In the genomic region with DNA sequence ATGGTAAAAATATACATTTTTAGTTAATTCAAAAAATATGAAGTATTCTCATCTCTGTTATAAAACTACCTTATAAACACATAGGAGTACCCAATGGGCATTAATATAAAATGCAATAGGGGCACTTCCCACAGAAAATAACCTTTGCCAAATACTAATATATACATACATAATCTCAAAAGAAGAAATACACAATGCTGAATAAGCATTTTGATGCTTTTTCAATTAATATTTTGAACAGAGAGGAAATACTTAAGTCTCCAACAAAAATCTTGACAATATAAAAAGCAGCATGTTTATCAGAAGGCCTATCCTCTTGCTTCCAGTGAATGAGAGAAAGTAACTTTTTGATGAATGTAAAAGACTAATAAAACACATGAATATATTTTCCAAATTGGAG, we compare ENCODE assay signal across 9 cellular contexts.
"Had no signal": no experiment of that assay in that cellular context is flagged by ENCODE, and none has a peak within 500 bp of the region (broad histone marks: within the 10 kb centered on the region; RNA-seq: fewer than 3 reads in every experiment).

No MANE protein-coding gene starts in this region.

- H2AFZ ChIP-seq: GM23248 had no signal

- H3K4me3 Mint-ChIP-seq: HFFc6, IgD-negative memory B cell had no signal

- H3K27me3 Mint-ChIP-seq: IgD-negative memory B cell had no signal

- H3K27ac Mint-ChIP-seq: HFFc6, IgD-negative memory B cell had no signal

- DNase-seq: GM23248, GOT3, H7, HFFc6, KG1 had no signal

- ATAC-seq: HCT116 had no signal

- H3K36me3 ChIP-seq: HAP-1 had no signal

- H3K27ac ChIP-seq: GM23248, HL-60 had no signal

- H3K4me3 ChIP-seq: GM23248, HAP-1 had no signal

- H3K36me3 Mint-ChIP-seq: IgD-negative memory B cell had no signal

- H3K9me3 ChIP-seq: HAP-1 had no signal

- H3K9ac ChIP-seq: GM23248 had no signal

- H3K4me1 Mint-ChIP-seq: IgD-negative memory B cell had no signal
